Comparison of ENCODE assay signal across 21 cellular contexts in genomic region chr3:188217681-188218080, GRCh38.
DNase-seq lines count a peak whose midpoint lies in the region; ATAC-seq and TF ChIP-seq lines count a peak whose summit lies in the region.
"Had no signal": no experiment of that assay in that cellular context is flagged by ENCODE, and none has a peak within 500 bp of the region (broad histone marks: within the 10 kb centered on the region; RNA-seq: fewer than 3 reads in every experiment).

No MANE protein-coding gene starts in this region.

- H3K9me3 ChIP-seq in mammary epithelial cell (replicated peaks; ENCODE audit: insufficient read depth, low read length) = no peaks in the 10 kb centered on the region
- no peaks in the 10 kb centered on the region for H3K9me3 ChIP-seq in uterus
- H3K9me3 ChIP-seq: left lung had no signal

- intact Hi-C loops in MCF 10A (cut with micrococcal nuclease) (no loop called here), mammary epithelial cell (cut with micrococcal nuclease) (no loop called here), uterus (cut with DNase I; ENCODE audit: low total_unique reads) (no loop called here)

- DNase-seq in MCF 10A (ENCODE audit: unreplicated experiment) (no peak), mammary epithelial cell (no peak), coronary artery (ENCODE audit: low spot score) (no peak), uterus (no peak), HuH-7 (ENCODE audit: low spot score) (no peak)
- DNase-seq: 8988T; activated CD4-positive, alpha-beta T cell treated with anti-CD3 and anti-CD28 coated beads, Interleukin-2, amount 10 ng/mL, durations not matched to agents 24 days and 14 days; activated T-cell treated with anti-CD3 and anti-CD28 coated beads, Interleukin-2, amount 50 U/mL, for 1 hour; effector CD8-positive, alpha-beta T cell; natural killer cell; NCI-H2029 treated with DMSO at 0.1 percent for 48 hours; NCI-H510A treated with DMSO at 0.1 percent for 48 hours had no signal

- TF ChIP-seq POLR2A in uterus (IDR thresholded peaks at IDR 0.05) = no peak

- H3K4me1 Mint-ChIP-seq in MCF 10A (ENCODE audit: insufficient read depth, unreplicated experiment) = peaks cover 27% of the 10 kb centered on the region

- no peaks in the 10 kb centered on the region for H3K9me3 Mint-ChIP-seq in MCF 10A (ENCODE audit: unreplicated experiment)
- H3K9me3 Mint-ChIP-seq: activated CD4-positive, alpha-beta T cell treated with anti-CD3 and anti-CD28 coated beads, Interleukin-2, amount 10 ng/mL, durations not matched to agents 24 days and 14 days; activated naive CD4-positive, alpha-beta T cell treated with anti-CD3 and anti-CD28 coated beads, Interleukin-2, amount 50 U/mL, for 24 hours; CD14-positive monocyte; natural killer cell had no signal

- TF ChIP-seq CTCF in MCF 10A (IDR thresholded peaks at IDR 0.05; ENCODE audit: unreplicated experiment) (no peak), mammary epithelial cell (conservative IDR thresholded peaks at IDR 0.05 in 1 of 2, IDR thresholded peaks at IDR 0.05 in 1 of 2; ENCODE audit: extremely low read depth in 1 of 2, insufficient read depth in 1 of 2, low read depth in 1 of 2, low read length in 2 of 2) (no peak), coronary artery (IDR thresholded peaks at IDR 0.05) (no peak), uterus (IDR thresholded peaks at IDR 0.05) (no peak)

- H3K36me3 ChIP-seq in mammary epithelial cell (ENCODE audit: insufficient read depth, low read length) = no peaks in the 10 kb centered on the region
- H3K36me3 ChIP-seq in rectal smooth muscle tissue (ENCODE audit: control insufficient read depth, insufficient read depth, low read length) = no peaks in the 10 kb centered on the region
- no peaks in the 10 kb centered on the region for H3K36me3 ChIP-seq in uterus
- H3K36me3 ChIP-seq: cardiac muscle cell, left lung had no signal

- H3K4me1 ChIP-seq in mammary epithelial cell (ENCODE audit: insufficient read depth, low read length) (peaks cover 11% of the 10 kb centered on the region), rectal smooth muscle tissue (ENCODE audit: control insufficient read depth, insufficient read depth, low read length) (peaks cover 44% of the 10 kb centered on the region), uterus (peaks cover 0 to 9% of the 10 kb centered on the region in 2 donors)

- CTCF ChIA-PET in MCF 10A (lab: Yijun Ruan, JAX) = no interaction called here
- CTCF ChIA-PET in mammary epithelial cell (lab: Charles Lee; ENCODE audit: low non-redundant PET) = no interaction called here

- H3K4me3 Mint-ChIP-seq in MCF 10A (ENCODE audit: unreplicated experiment) = no peak overlapping the region
- H3K4me3 Mint-ChIP-seq: activated naive CD4-positive, alpha-beta T cell treated with anti-CD3 and anti-CD28 coated beads, Interleukin-2, amount 50 U/mL, for 24 hours; CD14-positive monocyte; natural killer cell had no signal

- H3K36me3 Mint-ChIP-seq in MCF 10A (ENCODE audit: insufficient read depth, unreplicated experiment) = peaks cover 11% of the 10 kb centered on the region
- H3K36me3 Mint-ChIP-seq: natural killer cell had no signal

- WGBS in mammary epithelial cell (ENCODE audit: low coverage, missing lambda C conversion rate) = 50% methylated on average over 4 of the region's 4 CpGs

- no peaks in the 10 kb centered on the region for H3K27me3 Mint-ChIP-seq in MCF 10A (ENCODE audit: insufficient read depth, unreplicated experiment)
- H3K27me3 Mint-ChIP-seq: activated CD4-positive, alpha-beta T cell treated with anti-CD3 and anti-CD28 coated beads, Interleukin-2, amount 10 ng/mL, durations not matched to agents 24 days and 14 days; activated naive CD4-positive, alpha-beta T cell treated with anti-CD3 and anti-CD28 coated beads, Interleukin-2, amount 50 U/mL, for 24 hours; progenitor cell of endocrine pancreas had no signal

- H3K27ac ChIP-seq in mammary epithelial cell (ENCODE audit: insufficient read depth, low read depth, low read length) (no peak overlapping the region), coronary artery (peak overlapping the region; percentile 94 to 96), rectal smooth muscle tissue (ENCODE audit: low read depth, low read length) (peak overlapping the region; percentile 96), uterus (peak overlapping the region; percentile 92 to 93)
- H3K27ac ChIP-seq: cardiac muscle cell, left lung, SK-N-MC had no signal

- dilution Hi-C loops in mammary epithelial cell (cut with HindIII; ENCODE audit: low sequenced_read_pairs) = no loop called here

- ATAC-seq in HG03342 (IDR thresholded peaks at IDR 0.05; ENCODE audit: unreplicated experiment) = no peak
- no peak for ATAC-seq in GM21367 (IDR thresholded peaks at IDR 0.05; ENCODE audit: unreplicated experiment)

- no peaks in the 10 kb centered on the region for H4K20me1 ChIP-seq in mammary epithelial cell (ENCODE audit: insufficient read depth, low read length)

- H2AFZ ChIP-seq in mammary epithelial cell (ENCODE audit: low read depth, low read length) = no peak overlapping the region

- H3K4me2 ChIP-seq in mammary epithelial cell (ENCODE audit: insufficient read depth, low read depth, low read length) = no peak overlapping the region

- POLR2A ChIA-PET in MCF 10A (lab: Yijun Ruan, JAX) = no interaction called here

- peak overlapping the region; percentile 61 for H3K27ac Mint-ChIP-seq in MCF 10A (ENCODE audit: low read depth, unreplicated experiment)
- H3K27ac Mint-ChIP-seq: activated naive CD4-positive, alpha-beta T cell treated with anti-CD3 and anti-CD28 coated beads, Interleukin-2, amount 50 U/mL, for 24 hours had no signal

- no peak overlapping the region for H3K9ac ChIP-seq in mammary epithelial cell (ENCODE audit: insufficient read depth, low read length)
- H3K9ac ChIP-seq in rectal smooth muscle tissue (ENCODE audit: low read length) = no peak overlapping the region

- H3K79me2 ChIP-seq in mammary epithelial cell (ENCODE audit: insufficient read depth, low read length) = peaks cover 59% of the 10 kb centered on the region

- H3K4me3 ChIP-seq in mammary epithelial cell (replicated peaks in 1 of 3; ENCODE audit: insufficient read depth in 1 of 3, low read depth in 2 of 3, low read length in 3 of 3) (no peak overlapping the region), coronary artery (peak overlapping the region; percentile 69), rectal smooth muscle tissue (ENCODE audit: low read length) (peak overlapping the region; percentile 3), uterus (no peak overlapping the region)
- H3K4me3 ChIP-seq: cardiac muscle cell, left lung, SK-N-MC had no signal

- H3K27me3 ChIP-seq in mammary epithelial cell (ENCODE audit: insufficient read depth, low read length) = no peaks in the 10 kb centered on the region
- H3K27me3 ChIP-seq in rectal smooth muscle tissue (ENCODE audit: control insufficient read depth, insufficient read depth, low read length) = no peaks in the 10 kb centered on the region
- no peaks in the 10 kb centered on the region for H3K27me3 ChIP-seq in uterus
- H3K27me3 ChIP-seq: cardiac muscle cell, left lung had no signal

- no TSS peak for BruUV-seq in MCF 10A (replicated peaks; lab: Mats Ljungman, UMichigan)
- BruUV-seq in mammary epithelial cell (replicated peaks; lab: Mats Ljungman, UMichigan) = no TSS peak

- in situ Hi-C loops in mammary epithelial cell (cut with MboI; ENCODE audit: low sequenced_read_pairs in 2 of 2) = no loop called here

Comparison
In these comparisons a context has a peak if more than half of its experiments do, and no peak if none do; other contexts are left out.
1. H3K4me3 ChIP-seq: peak in coronary artery (single experiment) and rectal smooth muscle tissue (single experiment); none in mammary epithelial cell (0 of 3) and uterus (0 of 2).